Comparison of ENCODE assay signal across 1 cellular context in genomic region chr18:31101148-31102019, GRCh38.
TF ChIP-seq lines count a peak whose summit lies in the region.

No MANE protein-coding gene starts in this region.

TF ChIP-seq in GM12878, 131 proteins besides CTCF, POLR2A, EP300 and RAD21:
- TF ChIP-seq ELK1 (IDR thresholded peaks at IDR 0.05; ENCODE audit: low read depth, low read length) (no peak), CHD4 (IDR thresholded peaks at IDR 0.05) (no peak), SKIL (IDR thresholded peaks at IDR 0.05; ENCODE audit: low read depth, poor library complexity, severe bottlenecking) (no peak), ZNF274 (IDR thresholded peaks at IDR 0.05; ENCODE audit: insufficient read depth, insufficient read length) (no peak), CREM (IDR thresholded peaks at IDR 0.05; ENCODE audit: low read depth) (no peak), HDAC2 (IDR thresholded peaks at IDR 0.05) (no peak), RUNX3 (IDR thresholded peaks at IDR 0.05; ENCODE audit: low read length) (peak; percentile 57; the same call in 1 of the 2 replicates), BCL11A (IDR thresholded peaks at IDR 0.05; ENCODE audit: low read depth, low read length) (no peak), ASH2L (IDR thresholded peaks at IDR 0.05; ENCODE audit: borderline replicate concordance, low read depth) (no peak), SMARCA5 (IDR thresholded peaks at IDR 0.05) (no peak), STAT1 (conservative IDR thresholded peaks at IDR 0.05) (no peak), RB1 (IDR thresholded peaks at IDR 0.05; ENCODE audit: borderline replicate concordance) (no peak), HDGF (IDR thresholded peaks at IDR 0.05) (no peak), BHLHE40 (IDR thresholded peaks at IDR 0.05; ENCODE audit: borderline replicate concordance in 1 of 2, low read depth in 2 of 2, low read length in 1 of 2) (0 out of 4 replicates have a peak, but pooled peaks of 1 of the 2 experiments have one; percentile 10), ZNF24 (IDR thresholded peaks at IDR 0.05) (no peak), SP1 (IDR thresholded peaks at IDR 0.05; ENCODE audit: low read depth, low read length) (no peak), USF1 (IDR thresholded peaks at IDR 0.05; ENCODE audit: borderline replicate concordance, extremely low read length, insufficient read depth, low read depth, low read length) (no peak), CREB1 (IDR thresholded peaks at IDR 0.05; ENCODE audit: low read depth) (no peak), SUPT20H (IDR thresholded peaks at IDR 0.05; ENCODE audit: borderline replicate concordance, control insufficient read depth, low read depth, low read length) (no peak), HDAC6 (IDR thresholded peaks at IDR 0.05; ENCODE audit: unreplicated experiment) (peak; percentile 70), EED (IDR thresholded peaks at IDR 0.05; ENCODE audit: low read depth) (0 out of 2 replicates have a peak, but pooled peaks have one; percentile 12), BCLAF1 (IDR thresholded peaks at IDR 0.05) (no peak), RBBP5 (conservative IDR thresholded peaks at IDR 0.05) (no peak), NR2C1 (IDR thresholded peaks at IDR 0.05) (no peak), ZNF687 (IDR thresholded peaks at IDR 0.05) (no peak), EZH2 (IDR thresholded peaks at IDR 0.05; ENCODE audit: borderline replicate concordance, control insufficient read depth, low read depth, low read length) (no peak), TCF3 (IDR thresholded peaks at IDR 0.05; ENCODE audit: borderline replicate concordance, insufficient read depth, low read depth, low read length) (no peak), BRCA1 (IDR thresholded peaks at IDR 0.05; ENCODE audit: low read depth, low read length) (no peak), MYB (IDR thresholded peaks at IDR 0.05; ENCODE audit: borderline replicate concordance, low read depth, low read length) (no peak), USF2 (IDR thresholded peaks at IDR 0.05; ENCODE audit: borderline replicate concordance, low read depth, low read length) (no peak), SPI1 (IDR thresholded peaks at IDR 0.05; ENCODE audit: borderline replicate concordance, insufficient read depth, low read depth, low read length) (peak; percentile 49; the same call in 1 of the 2 replicates), ATF2 (IDR thresholded peaks at IDR 0.05; ENCODE audit: low read length) (no peak), SUZ12 (IDR thresholded peaks at IDR 0.05; ENCODE audit: unreplicated experiment) (peak; percentile 80), IKZF1 (conservative IDR thresholded peaks at IDR 0.05) (peak; percentile 37; the same call in 1 of the 2 replicates), RCOR1 (conservative IDR thresholded peaks at IDR 0.05; ENCODE audit: low read depth, low read length) (no peak), ATF7 (IDR thresholded peaks at IDR 0.05; ENCODE audit: low read depth) (no peak), NFXL1 (IDR thresholded peaks at IDR 0.05; ENCODE audit: borderline replicate concordance) (no peak), ESRRA (IDR thresholded peaks at IDR 0.05; ENCODE audit: low read length) (no peak), MEF2B (IDR thresholded peaks at IDR 0.05; ENCODE audit: partially characterized antibody, poor library complexity, severe bottlenecking) (no peak), SIN3A (IDR thresholded peaks at IDR 0.05; ENCODE audit: low read depth, low read length) (no peak), REST (IDR thresholded peaks at IDR 0.05; ENCODE audit: low read depth, low read length) (no peak), CHD2 (IDR thresholded peaks at IDR 0.05; ENCODE audit: borderline replicate concordance, low read depth, low read length) (no peak)
